19 cellular contexts compared by ENCODE assay signal in the genomic region with DNA sequence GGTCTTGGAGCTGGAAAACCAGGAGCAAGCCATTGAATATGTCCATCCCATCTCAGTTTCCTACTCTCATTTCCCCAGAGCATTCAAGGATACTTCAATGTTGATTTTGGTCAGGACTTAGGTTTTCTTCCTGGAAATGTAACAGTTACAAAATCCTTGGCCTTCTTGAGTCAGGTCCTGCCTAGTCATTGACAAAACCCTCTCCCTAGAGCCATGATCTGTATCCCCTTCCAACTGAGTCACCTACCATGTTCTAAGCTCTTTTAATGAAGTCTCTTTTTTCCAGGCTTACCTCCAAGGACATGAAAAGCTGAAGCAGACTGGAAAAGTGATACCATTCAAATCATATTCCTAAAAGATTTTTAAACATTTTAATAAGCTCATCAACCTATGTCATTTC.
"Had no signal": no experiment of that assay in that cellular context is flagged by ENCODE, and none has a peak within 500 bp of the region (broad histone marks: within the 10 kb centered on the region; RNA-seq: fewer than 3 reads in every experiment).

No MANE protein-coding gene starts in this region.

- DNase-seq: activated CD4-positive, alpha-beta T cell treated with anti-CD3 and anti-CD28 coated beads, Interleukin-2, amount 50 U/mL, for 1 hour; activated CD4-positive, CD25-positive, alpha-beta regulatory T cell treated with anti-CD3 and anti-CD28 coated beads, Interleukin-2, amount 50 U/mL, for 72 hours; activated CD8-positive, alpha-beta T cell treated with anti-CD3 and anti-CD28 coated beads, Interleukin-2, amount 10 ng/mL, durations not matched to agents 7 days and 5 days; activated gamma-delta T cell treated with Interleukin-2 at 50 U/mL for 16 hours; activated T-cell treated with anti-CD3 and anti-CD28 coated beads, Interleukin-2, amount 50 U/mL, for 1 hour; anterior cingulate cortex; effector memory CD4-positive, alpha-beta T cell; immature natural killer cell; kidney glomerular epithelial cell; left lung; ovary; psoas muscle; right lobe of liver; stimulated activated CD4-positive, alpha-beta T cell treated with anti-CD3 and anti-CD28 coated beads, Interleukin-15, amount 100 ng/mL, for 24 hours; stimulated activated CD4-positive, alpha-beta T cell treated with anti-CD3 and anti-CD28 coated beads, Interleukin-2, amount 100 ng/mL, for 48 hours; stimulated activated naive CD4-positive, alpha-beta T cell; T-cell; WERI-Rb-1 had no signal

- ATAC-seq: activated CD8-positive, alpha-beta T cell treated with anti-CD3 and anti-CD28 coated beads, Interleukin-2, amount 10 ng/mL, durations not matched to agents 7 days and 5 days; esophagus mucosa; left lung; psoas muscle; right lobe of liver; T-cell had no signal
